Comparison of ENCODE assay signal across 18 cellular contexts in genomic region chrX:150052226-150052625, GRCh38.
"Had no signal": no experiment of that assay in that cellular context is flagged by ENCODE, and none has a peak within 500 bp of the region (broad histone marks: within the 10 kb centered on the region; RNA-seq: fewer than 3 reads in every experiment).

No MANE protein-coding gene starts in this region.

- H3K9me3 ChIP-seq: Peyer's patch, SJCRH30 had no signal

- H3K27ac ChIP-seq: Peyer's patch, SJCRH30 had no signal

- H3K36me3 ChIP-seq: Peyer's patch, SJCRH30 had no signal

- H3K27me3 ChIP-seq: Peyer's patch, SJCRH30 had no signal

- H3K4me1 ChIP-seq: Peyer's patch, SJCRH30 had no signal

- H3K4me3 ChIP-seq: Peyer's patch, SJCRH30 had no signal

- ATAC-seq: Right ventricle myocardium inferior, SK-N-SH treated with all-trans-retinoic acid at 6 μM for 48 hours had no signal

- DNase-seq: Karpas-422, KBM-7, MM.1S, NCI-H1092 treated with DMSO at 0.1 percent for 48 hours, NCI-H1436, NCI-H187, NCI-H2029, NCI-H2081 treated with DMSO at 0.1 percent for 48 hours, NCI-H2171 treated with DMSO at 0.1 percent for 48 hours, NCI-H345, NCI-H446 treated with DMSO at 0.1 percent for 48 hours, NCI-H510A treated with DMSO at 0.1 percent for 48 hours, NCI-H526, Peyer's patch, SHP77 treated with DMSO at 0.1 percent for 48 hours, SJCRH30 had no signal
